Comparison of ENCODE assay signal across 1 cellular context in genomic region chr16:51114369-51114768, GRCh38.
TF ChIP-seq lines count a peak whose summit lies in the region.

No MANE protein-coding gene starts in this region.

TF ChIP-seq in GM23338, 12 proteins besides CTCF, POLR2A, EP300 and RAD21 (continued from another document):
- TF ChIP-seq ZNF462 (CRISPR knock-in tag; IDR thresholded peaks at IDR 0.05), result no peak
- no peak for TF ChIP-seq JUNB (IDR thresholded peaks at IDR 0.05; ENCODE audit: unreplicated experiment)
- TF ChIP-seq ZNF331 (CRISPR knock-in tag; IDR thresholded peaks at IDR 0.05; ENCODE audit: low read depth), result no peak
- TF ChIP-seq ZNF114 (CRISPR knock-in tag; IDR thresholded peaks at IDR 0.05), result no peak
- TF ChIP-seq POLR2AphosphoS5 (IDR thresholded peaks at IDR 0.05; ENCODE audit: low read depth), result no peak
- no peak for TF ChIP-seq EZH2phosphoT487 (IDR thresholded peaks at IDR 0.05; ENCODE audit: unreplicated experiment)
- no peak for TF ChIP-seq EZH2 (IDR thresholded peaks at IDR 0.05; ENCODE audit: low read depth, unreplicated experiment)
- TF ChIP-seq NANOG (IDR thresholded peaks at IDR 0.05; ENCODE audit: borderline replicate concordance), result no peak
- no peak for TF ChIP-seq ETS1 (IDR thresholded peaks at IDR 0.05)
- TF ChIP-seq CREB1 (CRISPR knock-in tag; IDR thresholded peaks at IDR 0.05; ENCODE audit: low read depth), result no peak
- TF ChIP-seq REST (IDR thresholded peaks at IDR 0.05; ENCODE audit: unreplicated experiment), result no peak
